Comparison of ENCODE assay signal across 1 cellular context in genomic region chr13:100040196-100040595, GRCh38.
TF ChIP-seq lines count a peak whose summit lies in the region.

No MANE protein-coding gene starts in this region.

TF ChIP-seq in HCT116, 20 proteins besides CTCF, POLR2A, EP300 and RAD21 (continued from another document):
- TF ChIP-seq SIN3A (IDR thresholded peaks at IDR 0.05; ENCODE audit: low read depth) (no peak), CBX3 (IDR thresholded peaks at IDR 0.05; ENCODE audit: low read depth) (no peak), SRF (IDR thresholded peaks at IDR 0.05; ENCODE audit: low read depth) (no peak)
TF ChIP-seq in HCT116: peak in this region for 0.
